Comparison of ENCODE assay signal across 15 cellular contexts in genomic region chr12:104749555-104749954, GRCh38.
DNase-seq lines count a peak whose midpoint lies in the region; ATAC-seq and TF ChIP-seq lines count a peak whose summit lies in the region.
"Had no signal": no experiment of that assay in that cellular context is flagged by ENCODE, and none has a peak within 500 bp of the region (broad histone marks: within the 10 kb centered on the region; RNA-seq: fewer than 3 reads in every experiment).

No MANE protein-coding gene starts in this region.

- H3K4me2 ChIP-seq in GM23248 (ENCODE audit: unreplicated experiment): no peak overlapping the region

- no peak overlapping the region for H3K27ac ChIP-seq in HEK293 (ENCODE audit: extremely low read depth, low read depth, low read length)
- no peak overlapping the region for H3K27ac ChIP-seq in GM23248
- H3K27ac ChIP-seq: prostate gland had no signal

- DNase-seq in CD1c-positive myeloid dendritic cell (ENCODE audit: extremely low spot score): peak; percentile 14
- DNase-seq in WTC11 (ENCODE audit: low spot score): no peak
- no peak for DNase-seq in naive B cell
- no peak for DNase-seq in GM23248
- DNase-seq: activated CD4-positive, alpha-beta T cell treated with anti-CD3 and anti-CD28 coated beads for 4 hours; activated T-cell treated with anti-CD3 and anti-CD28 coated beads, Interleukin-2, amount 50 U/mL, for 48 hours; DMS153; left ventricle myocardium superior; NCI-H2171; T1000 had no signal

- H3K9me3 ChIP-seq in HEK293 (ENCODE audit: control insufficient read depth, insufficient read depth, low read depth, low read length) (no peaks in the 10 kb centered on the region), GM23248 (ENCODE audit: low read depth) (no peaks in the 10 kb centered on the region)
- H3K9me3 ChIP-seq: prostate gland had no signal

- H3K9me3 Mint-ChIP-seq in WTC11 (no peaks in the 10 kb centered on the region), naive B cell (no peaks in the 10 kb centered on the region)

- no peak overlapping the region for H2AFZ ChIP-seq in GM23248

- no peaks in the 10 kb centered on the region for H3F3A ChIP-seq in GM23248 (ENCODE audit: insufficient read depth)

- H3K9ac ChIP-seq in GM23248: no peak overlapping the region

- H4K20me1 ChIP-seq in GM23248 (ENCODE audit: insufficient read depth): no peaks in the 10 kb centered on the region

- H3K4me1 ChIP-seq in HEK293 (ENCODE audit: control insufficient read depth, insufficient read depth, low read length) (no peaks in the 10 kb centered on the region), GM23248 (ENCODE audit: insufficient read depth) (peaks cover 5% of the 10 kb centered on the region; the same call in 1 of the 2 replicates)
- H3K4me1 ChIP-seq: prostate gland had no signal

- no peak for ATAC-seq in WTC11
- no peak for ATAC-seq in naive B cell (ENCODE audit: low read depth in 2 of 2)
- ATAC-seq in GM18517 (IDR thresholded peaks at IDR 0.05; ENCODE audit: unreplicated experiment): no peak
- no peak for ATAC-seq in HG03280 (IDR thresholded peaks at IDR 0.05; ENCODE audit: unreplicated experiment)
- no peak for ATAC-seq in GM21619 (IDR thresholded peaks at IDR 0.05; ENCODE audit: unreplicated experiment)

- 90 to 94% methylated on average over 4 of the region's 4 CpGs for WGBS in GM23248 (ENCODE audit: low coverage in 1 of 2, low lambda C conversion rate in 2 of 2, missing lambda C conversion rate in 2 of 2), 2 experiments

- H3K4me1 Mint-ChIP-seq in WTC11: peaks cover 59% of the 10 kb centered on the region
- peaks cover 42 to 82% (median 76%) of the 10 kb centered on the region in 3 donors for H3K4me1 Mint-ChIP-seq in naive B cell

- TF ChIP-seq CTCF in HEK293 (tag by site-specific recombination; IDR thresholded peaks at IDR 0.05) (no peak), WTC11 (IDR thresholded peaks at IDR 0.05) (no peak)

- H3K27ac Mint-ChIP-seq in WTC11: peak overlapping the region; percentile 88
- H3K27ac Mint-ChIP-seq in naive B cell: peak overlapping the region in 5 of 6 donors; percentile 23 to 71 (median 43)

- H3K4me3 ChIP-seq in HEK293 (ENCODE audit: low read depth, low read length) (no peak overlapping the region), GM23248 (no peak overlapping the region)
- H3K4me3 ChIP-seq: prostate gland had no signal

- H3K36me3 ChIP-seq in HEK293 (ENCODE audit: control insufficient read depth in 2 of 2, insufficient read depth in 1 of 2, low read length in 2 of 2): no peaks in the 10 kb centered on the region
- no peaks in the 10 kb centered on the region for H3K36me3 ChIP-seq in GM23248 (ENCODE audit: low read depth)
- H3K36me3 ChIP-seq: prostate gland had no signal

- H3K27me3 ChIP-seq in GM23248 (replicated peaks; ENCODE audit: insufficient read depth): no peaks in the 10 kb centered on the region

- CTCF ChIA-PET in HEK293 (lab: Yijun Ruan, JAX) (no interaction called here), WTC11 (lab: Charles Lee) (interaction anchor here (1.3 to 1.9 kb wide), 3 partner anchors 12 to 41 kb away, joined by 4 to 7 read pairs (median 4); no protein-coding TSS in a partner anchor)

- no peaks in the 10 kb centered on the region for H3K9me2 ChIP-seq in GM23248 (ENCODE audit: insufficient read depth)

- POLR2A ChIA-PET in HEK293 (lab: Yijun Ruan, JAX) (no interaction called here), WTC11 (lab: Charles Lee) (no interaction called here)

- H3K36me3 Mint-ChIP-seq in WTC11 (no peaks in the 10 kb centered on the region), naive B cell (no peaks in the 10 kb centered on the region)

- no peaks in the 10 kb centered on the region; the same call in 1 of the 2 replicates for H3K79me2 ChIP-seq in GM23248 (ENCODE audit: insufficient read depth)

- in situ Hi-C loops in GM23248 (cut with MboI): no loop called here

- H3K27me3 Mint-ChIP-seq in WTC11 (ENCODE audit: low read depth): no peaks in the 10 kb centered on the region
- H3K27me3 Mint-ChIP-seq in naive B cell: no peaks in the 10 kb centered on the region

- H3K4me3 Mint-ChIP-seq in WTC11: peak overlapping the region; percentile 14; the same call in 1 of the 2 replicates
- H3K4me3 Mint-ChIP-seq in naive B cell: peak overlapping the region in 5 of 8 donors; percentile 3 to 75 (median 46)

TF ChIP-seq in HEK293, 187 proteins besides CTCF, POLR2A, EP300 and RAD21:
- TF ChIP-seq ZNF18 (tag by site-specific recombination; IDR thresholded peaks at IDR 0.05) (no peak), SCRT2 (tag by site-specific recombination; IDR thresholded peaks at IDR 0.05) (0 out of 2 replicates have a peak, but pooled peaks have one; percentile 39)

TF ChIP-seq in WTC11, 78 proteins besides CTCF, POLR2A, EP300 and RAD21:
- no peak for TF ChIP-seq NFATC4 (CRISPR knock-in tag; IDR thresholded peaks at IDR 0.05)
- TF ChIP-seq NFE2L1 (CRISPR knock-in tag; IDR thresholded peaks at IDR 0.05): no peak
- no peak for TF ChIP-seq ZMAT4 (CRISPR knock-in tag; IDR thresholded peaks at IDR 0.05)
- TF ChIP-seq, protein P1, sequence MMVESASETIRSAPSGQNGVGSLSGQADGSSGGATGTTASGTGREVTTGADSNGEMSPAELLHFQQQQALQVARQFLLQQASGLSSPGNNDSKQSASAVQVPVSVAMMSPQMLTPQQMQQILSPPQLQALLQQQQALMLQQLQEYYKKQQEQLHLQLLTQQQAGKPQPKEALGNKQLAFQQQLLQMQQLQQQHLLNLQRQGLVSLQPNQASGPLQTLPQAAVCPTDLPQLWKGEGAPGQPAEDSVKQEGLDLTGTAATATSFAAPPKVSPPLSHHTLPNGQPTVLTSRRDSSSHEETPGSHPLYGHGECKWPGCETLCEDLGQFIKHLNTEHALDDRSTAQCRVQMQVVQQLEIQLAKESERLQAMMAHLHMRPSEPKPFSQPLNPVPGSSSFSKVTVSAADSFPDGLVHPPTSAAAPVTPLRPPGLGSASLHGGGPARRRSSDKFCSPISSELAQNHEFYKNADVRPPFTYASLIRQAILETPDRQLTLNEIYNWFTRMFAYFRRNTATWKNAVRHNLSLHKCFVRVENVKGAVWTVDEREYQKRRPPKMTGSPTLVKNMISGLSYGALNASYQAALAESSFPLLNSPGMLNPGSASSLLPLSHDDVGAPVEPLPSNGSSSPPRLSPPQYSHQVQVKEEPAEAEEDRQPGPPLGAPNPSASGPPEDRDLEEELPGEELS (CRISPR knock-in tag; IDR thresholded peaks at IDR 0.05): no peak
- no peak for TF ChIP-seq E2F1 (CRISPR knock-in tag; IDR thresholded peaks at IDR 0.05)
- no peak for TF ChIP-seq MYBL2 (CRISPR knock-in tag; IDR thresholded peaks at IDR 0.05)
- no peak for TF ChIP-seq FOXK1 (CRISPR knock-in tag; IDR thresholded peaks at IDR 0.05)
- TF ChIP-seq ZNF121 (CRISPR knock-in tag; IDR thresholded peaks at IDR 0.05): no peak
- TF ChIP-seq SMAD3 (CRISPR knock-in tag; IDR thresholded peaks at IDR 0.05; ENCODE audit: borderline replicate concordance): no peak
- TF ChIP-seq KAT7 (CRISPR knock-in tag; IDR thresholded peaks at IDR 0.05; ENCODE audit: borderline replicate concordance): no peak
- TF ChIP-seq RELA (CRISPR knock-in tag; IDR thresholded peaks at IDR 0.05; ENCODE audit: borderline replicate concordance): no peak
- TF ChIP-seq ZNF138 (CRISPR knock-in tag; conservative IDR thresholded peaks at IDR 0.05): no peak
- TF ChIP-seq NR2C2 (CRISPR knock-in tag; IDR thresholded peaks at IDR 0.05): no peak
- TF ChIP-seq ZNF416 (CRISPR knock-in tag; IDR thresholded peaks at IDR 0.05): no peak
